In the genomic region with DNA sequence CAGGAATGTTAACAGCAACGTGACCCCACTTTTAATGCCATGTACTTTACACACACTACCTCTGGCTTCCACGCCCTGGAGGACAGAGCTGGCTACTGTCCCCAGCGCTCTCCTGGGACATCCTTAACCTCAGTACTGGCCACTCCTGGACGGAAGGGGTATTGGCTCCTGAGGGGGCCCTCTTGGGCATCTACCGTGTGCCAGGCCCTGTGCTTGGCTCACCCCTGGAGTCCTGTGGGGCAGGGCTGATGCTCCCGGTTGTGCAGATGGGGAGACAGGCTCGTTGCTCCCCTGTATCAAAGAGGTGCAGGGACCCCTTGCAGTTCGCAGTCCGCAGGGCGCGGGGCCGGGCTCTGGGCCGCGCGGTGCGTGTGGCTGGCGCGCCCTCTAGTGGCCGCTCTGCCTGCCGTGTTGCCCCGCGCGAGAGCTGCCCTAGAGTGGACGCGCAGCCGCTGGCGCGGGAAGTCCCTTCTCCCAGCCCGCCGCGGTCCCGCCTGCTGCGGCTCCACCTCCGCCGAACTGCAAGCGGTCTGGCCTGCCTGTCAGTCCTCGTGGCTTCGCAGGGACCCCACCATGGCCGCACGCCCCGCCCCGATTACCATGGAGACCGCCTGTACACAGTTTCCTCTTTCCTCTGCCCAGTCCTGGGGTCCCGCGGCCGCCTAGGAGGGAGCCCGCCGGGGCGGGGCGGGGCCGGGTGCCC, we compare ENCODE assay signal across 8 cellular contexts. TPM values are rescaled to one million over a fixed set of nuclear protein-coding genes. Genes with fewer than 3 reads are reported as not detected.
DNase-seq lines count a peak whose midpoint lies in the region; ATAC-seq and TF ChIP-seq lines count a peak whose summit lies in the region.

Gene WDR38, plus strand, starts transcription at position 632 of the 703 bp plus-strand sequence. CDS start 72 bp downstream, outside the sequence.

- H3K27me3 ChIP-seq in MM.1S (replicated peaks; ENCODE audit: insufficient read depth, low read length), result no peaks in the 10 kb centered on the region
- H3K27me3 ChIP-seq in vagina, result no peaks in the 10 kb centered on the region

- TF ChIP-seq CTCF in MM.1S (IDR thresholded peaks at IDR 0.05; ENCODE audit: low read length) (peak; percentile 94), progenitor cell of endocrine pancreas (IDR thresholded peaks at IDR 0.05; ENCODE audit: unreplicated experiment) (peak; percentile 100), vagina (IDR thresholded peaks at IDR 0.05) (peak; percentile 95 to 100 (median 99))

- H3K36me3 ChIP-seq in MM.1S (replicated peaks; ENCODE audit: insufficient read depth, low read length), result no peaks in the 10 kb centered on the region; the same call in 1 of the 2 replicates
- H3K36me3 ChIP-seq in vagina, result peaks cover 0 to 14% of the 10 kb centered on the region in 2 donors

- H3F3A ChIP-seq in MM.1S (ENCODE audit: insufficient read depth, low read length), result peaks cover 40% of the 10 kb centered on the region

- ATAC-seq in GM21825 (IDR thresholded peaks at IDR 0.05; ENCODE audit: unreplicated experiment), result peak; percentile 69
- ATAC-seq in left ventricle myocardium superior, result peak; percentile 90

- H3K4me1 ChIP-seq in MM.1S (ENCODE audit: low read length) (0 out of 2 replicates have a peak, but pooled peaks cover 8% of the 10 kb centered on the region), vagina (peaks cover 20% of the 10 kb centered on the region)

- no peaks in the 10 kb centered on the region for H3K9me3 Mint-ChIP-seq in progenitor cell of endocrine pancreas (ENCODE audit: low read depth)

- no peak for TF ChIP-seq POLR2A in vagina (IDR thresholded peaks at IDR 0.05)

- peaks cover 12% of the 10 kb centered on the region for H4K20me1 ChIP-seq in MM.1S (ENCODE audit: insufficient read depth, low read length)

- H3K27ac ChIP-seq in MM.1S (ENCODE audit: low read length) (no peak within 1 kb of the TSS), vagina (peak within 1 kb of the TSS; percentile 68)

- H2AFZ ChIP-seq in MM.1S (ENCODE audit: low read length), result peak within 1 kb of the TSS; percentile 99

- no peaks in the 10 kb centered on the region for H3K9me2 ChIP-seq in MM.1S (replicated peaks; ENCODE audit: insufficient read depth, low read length)

- peak within 1 kb of the TSS; percentile 72 for H3K4me3 ChIP-seq in MM.1S (ENCODE audit: low read length)
- peak within 1 kb of the TSS; percentile 44 to 47 for H3K4me3 ChIP-seq in vagina

- H3K79me2 ChIP-seq in MM.1S (ENCODE audit: low read length), result no peaks in the 10 kb centered on the region; the same call in 1 of the 2 replicates

- H3K4me1 Mint-ChIP-seq in progenitor cell of endocrine pancreas (ENCODE audit: low read depth), result peaks cover 3% of the 10 kb centered on the region

- no peaks in the 10 kb centered on the region for H3K36me3 Mint-ChIP-seq in progenitor cell of endocrine pancreas (ENCODE audit: insufficient read depth)

- peaks cover 10% of the 10 kb centered on the region for H3K27me3 Mint-ChIP-seq in progenitor cell of endocrine pancreas

- peak within 1 kb of the TSS; percentile 62; the same call in 1 of the 2 replicates for H3K9ac ChIP-seq in MM.1S (ENCODE audit: low read length)

- peak within 1 kb of the TSS; percentile 100 for H3K4me2 ChIP-seq in MM.1S (ENCODE audit: low read depth, low read length)

- DNase-seq in DMS79 treated with DMSO at 0.1 percent for 48 hours (lab: John Stamatoyannopoulos, UW), result peak; percentile 69
- peak; percentile 77 for DNase-seq in MM.1S
- peak; percentile 66 to 82 (median 78) for DNase-seq in T-helper 1 cell
- peak; percentile 46 for DNase-seq in amniotic stem cell (lab: John Stamatoyannopoulos, UW)
- peak; percentile 92 for DNase-seq in left ventricle myocardium superior
- DNase-seq in progenitor cell of endocrine pancreas (ENCODE audit: low spot score, unreplicated experiment), result peak; percentile 59
- peak in 1 of 2 donors; percentile 90 for DNase-seq in vagina (ENCODE audit: extremely low spot score in 2 of 2)

- no peaks in the 10 kb centered on the region for H3K9me3 ChIP-seq in MM.1S (replicated peaks; ENCODE audit: insufficient read depth, low read length)
- no peaks in the 10 kb centered on the region for H3K9me3 ChIP-seq in vagina

- peak within 1 kb of the TSS; percentile 64 for H3K4me3 Mint-ChIP-seq in progenitor cell of endocrine pancreas (ENCODE audit: low read depth)

- intact Hi-C loops in left ventricle myocardium superior (cut with micrococcal nuclease), result loop anchor here (5.0 kb wide), 1 partner anchor 81 kb away; the partner anchor contains the start of gene NR6A1
- intact Hi-C loops in vagina (cut with DNase I), result loop anchor here (2.0 kb wide), 1 partner anchor 80 kb away; no protein-coding TSS in a partner anchor

- H3K27ac Mint-ChIP-seq in progenitor cell of endocrine pancreas, result no peak within 1 kb of the TSS

RNA-seq across cellular contexts. Expression of gene WDR38, which starts in this region (rescaled TPM):
- total RNA-seq in left ventricle myocardium superior, result not detected
- total RNA-seq in progenitor cell of endocrine pancreas, result not detected in 2 replicates
- total RNA-seq in vagina, result not detected

Comparison
In these comparisons a context has a peak if more than half of its experiments do, and no peak if none do; other contexts are left out.
1. Peak in DNase-seq and ATAC-seq in left ventricle myocardium superior; RNA of the gene not detected or under 1 TPM.
2. Peak in DNase-seq in progenitor cell of endocrine pancreas; RNA of the gene not detected or under 1 TPM.